Comparison of ENCODE assay signal across 14 cellular contexts in genomic region chr20:9228774-9229450, GRCh38.
A peak's percentile ranks its signal among the peaks of the same experiment; 100 is the strongest.
DNase-seq lines count a peak whose midpoint lies in the region; ATAC-seq and TF ChIP-seq lines count a peak whose summit lies in the region.
"Had no signal": no experiment of that assay in that cellular context is flagged by ENCODE, and none has a peak within 500 bp of the region (broad histone marks: within the 10 kb centered on the region; RNA-seq: fewer than 3 reads in every experiment).

No MANE protein-coding gene starts in this region.

- H2BK120ac ChIP-seq in H9 (ENCODE audit: low read depth, low read length, poor library complexity, severe bottlenecking): no peak overlapping the region

- H2AK5ac ChIP-seq in H9 (ENCODE audit: insufficient read length, low read length): no peak overlapping the region

- no peaks in the 10 kb centered on the region for H3K23me2 ChIP-seq in H9 (ENCODE audit: insufficient read length, low read depth, low read length, poor library complexity, severe bottlenecking)

- no peak overlapping the region for H3K18ac ChIP-seq in H9 (ENCODE audit: insufficient read length, low read depth, low read length)

- no peak overlapping the region for H2BK15ac ChIP-seq in H9 (ENCODE audit: low read depth, low read length)

- H3K9me3 Mint-ChIP-seq in WTC11 (no peaks in the 10 kb centered on the region; the same call in 1 of the 2 replicates), H9 (no peaks in the 10 kb centered on the region)

- TF ChIP-seq CTCF in WTC11 (IDR thresholded peaks at IDR 0.05) (no peak), right atrium auricular region (IDR thresholded peaks at IDR 0.05) (no peak), testis (IDR thresholded peaks at IDR 0.05) (no peak), H9 (conservative IDR thresholded peaks at IDR 0.05) (no peak)

- WGBS in testis, 2 donors: 61 to 79% methylated on average over 5 of the region's 5 CpGs
- no CpG with 5 or more reads among the region's 5 CpGs for WGBS in H9 (ENCODE audit: extremely low coverage, insufficient read length, low lambda C conversion rate)

- H4K5ac ChIP-seq in H9 (ENCODE audit: insufficient read length, low read depth, low read length): no peak overlapping the region

- no peak overlapping the region for H4K8ac ChIP-seq in H9 (replicated peaks; ENCODE audit: insufficient read length, low read depth, low read length)

- no peak for TF ChIP-seq POLR2A in testis (IDR thresholded peaks at IDR 0.05)

- H4K91ac ChIP-seq in H9 (ENCODE audit: insufficient read length, low read depth, low read length): no peak overlapping the region

- H3K27ac ChIP-seq in right atrium auricular region: peak overlapping the region; percentile 3 to 45
- H3K27ac ChIP-seq in testis: no peak overlapping the region
- H3K27ac ChIP-seq in H9 (ENCODE audit: insufficient read length, low read depth, low read length): no peak overlapping the region
- H3K27ac ChIP-seq: BLaER1, PC-9 had no signal

- no peaks in the 10 kb centered on the region for H3K79me2 ChIP-seq in H9 (ENCODE audit: insufficient read depth, low read length)

- no peaks in the 10 kb centered on the region for H3K36me3 ChIP-seq in right atrium auricular region
- no peaks in the 10 kb centered on the region for H3K36me3 ChIP-seq in testis (ENCODE audit: low read depth, missing control alignments)
- H3K36me3 ChIP-seq: BLaER1 had no signal

- no peak overlapping the region for H3K9ac ChIP-seq in H9 (ENCODE audit: extremely low read depth, insufficient read length, low read length)
- H3K9ac ChIP-seq: BLaER1 had no signal

- peak overlapping the region; percentile 9; the same call in 1 of the 2 replicates for H3K27ac Mint-ChIP-seq in WTC11
- H3K27ac Mint-ChIP-seq in H9: no peak overlapping the region; a peak in 1 of 7 replicates
- H3K27ac Mint-ChIP-seq: IgD-negative memory B cell had no signal

- H3K27me3 Mint-ChIP-seq in WTC11 (ENCODE audit: low read depth): no peaks in the 10 kb centered on the region
- H3K27me3 Mint-ChIP-seq in H9 (ENCODE audit: low read depth): no peaks in the 10 kb centered on the region
- H3K27me3 Mint-ChIP-seq: IgD-negative memory B cell had no signal

- DNase-seq in EH (ENCODE audit: low read depth) (peak; percentile 50), WTC11 (ENCODE audit: low spot score) (no peak), right atrium auricular region (ENCODE audit: low spot score) (no peak), testis (peak; percentile 31), H9 (no peak), NCI-H1930 (lab: John Stamatoyannopoulos, UW) (no peak)
- DNase-seq in activated CD4-positive, alpha-beta T cell treated with anti-CD3 and anti-CD28 coated beads for 4 hours: no peak
- DNase-seq: ACHN, NCI-H1092, NCI-H446, PC-9 had no signal

- no peak overlapping the region for H3K14ac ChIP-seq in H9 (ENCODE audit: insufficient read depth, low read length)

- H3K4me1 ChIP-seq in right atrium auricular region (peaks cover 0 to 30% of the 10 kb centered on the region in 2 donors), testis (peaks cover 7% of the 10 kb centered on the region), H9 (ENCODE audit: insufficient read depth, low read length) (peaks cover 3% of the 10 kb centered on the region; the same call in 1 of the 2 replicates)

- H3K4me3 Mint-ChIP-seq in WTC11: no peak overlapping the region
- H3K4me3 Mint-ChIP-seq in H9: no peak overlapping the region
- H3K4me3 Mint-ChIP-seq: IgD-negative memory B cell had no signal

- CTCF ChIA-PET in WTC11 (lab: Charles Lee): no interaction called here

- H3K4me1 Mint-ChIP-seq in WTC11 (peaks cover 12% of the 10 kb centered on the region), H9 (peaks cover 3 to 8% of the 10 kb centered on the region in 2 experiments; a peak in 3 of 4 replicates)
- H3K4me1 Mint-ChIP-seq: IgD-negative memory B cell had no signal

- no peak overlapping the region for H3K23ac ChIP-seq in H9 (ENCODE audit: insufficient read length, low read depth, low read length)

- H2BK5ac ChIP-seq in H9 (ENCODE audit: insufficient read length, low read length): no peak overlapping the region

- intact Hi-C loops in testis (cut with DNase I; ENCODE audit: low total_unique reads): no loop called here

- H3K27me3 ChIP-seq in right atrium auricular region (no peaks in the 10 kb centered on the region), testis (no peaks in the 10 kb centered on the region), H9 (ENCODE audit: insufficient read depth, low read length) (no peaks in the 10 kb centered on the region; the same call in 1 of the 2 replicates)
- H3K27me3 ChIP-seq: BLaER1 had no signal

- no peak overlapping the region for H3K4me2 ChIP-seq in H9 (ENCODE audit: insufficient read depth, insufficient read length, low read length)
- H3K4me2 ChIP-seq: BLaER1, PC-9 had no signal

- H3K4me3 ChIP-seq in right atrium auricular region: no peak overlapping the region
- no peak overlapping the region for H3K4me3 ChIP-seq in testis
- H3K4me3 ChIP-seq: BLaER1, PC-9 had no signal

- no peak overlapping the region for H2AFZ ChIP-seq in H9 (ENCODE audit: low read length)
- H2AFZ ChIP-seq: PC-9 had no signal

- H3K9me3 ChIP-seq in right atrium auricular region (no peaks in the 10 kb centered on the region), testis (no peaks in the 10 kb centered on the region), H9 (ENCODE audit: control insufficient read depth, low read depth, low read length) (no peaks in the 10 kb centered on the region)
- H3K9me3 ChIP-seq: BLaER1 had no signal

- H3K4ac ChIP-seq in H9 (ENCODE audit: low read depth, low read length): no peak overlapping the region

- ATAC-seq in WTC11: no peak
- ATAC-seq: HCT116 had no signal

- no peak overlapping the region for H2BK12ac ChIP-seq in H9 (ENCODE audit: insufficient read length, low read depth, low read length)

- H2BK20ac ChIP-seq in H9 (ENCODE audit: low read depth, low read length, poor library complexity, severe bottlenecking): no peak overlapping the region

- H3T11ph ChIP-seq in H9 (ENCODE audit: low read length): no peak overlapping the region

- POLR2A ChIA-PET in WTC11 (lab: Charles Lee): no interaction called here

- H3K56ac ChIP-seq in H9 (ENCODE audit: insufficient read length, low read depth, low read length): no peak overlapping the region

- no peaks in the 10 kb centered on the region for H3K79me1 ChIP-seq in H9 (ENCODE audit: insufficient read depth, low read depth, low read length, poor library complexity, severe bottlenecking)

- H4K20me1 ChIP-seq in H9 (ENCODE audit: control insufficient read depth, insufficient read depth, insufficient read length): no peaks in the 10 kb centered on the region
- H4K20me1 ChIP-seq: BLaER1 had no signal

- H3K36me3 Mint-ChIP-seq in WTC11: no peaks in the 10 kb centered on the region
- H3K36me3 Mint-ChIP-seq in H9 (ENCODE audit: insufficient read depth in 1 of 3, low read depth in 3 of 3): no peaks in the 10 kb centered on the region; a peak in 1 of 7 replicates
- H3K36me3 Mint-ChIP-seq: IgD-negative memory B cell had no signal

TF ChIP-seq in WTC11, 78 proteins besides CTCF, POLR2A, EP300 and RAD21:
- TF ChIP-seq SMAD4 (CRISPR knock-in tag; IDR thresholded peaks at IDR 0.05): no peak

Comparison
In these comparisons a context has a peak if more than half of its experiments do, and no peak if none do; other contexts are left out.
1. DNase-seq: peak in EH (single experiment) and testis (single experiment); none in WTC11 (single experiment), right atrium auricular region (single experiment), H9 (single experiment), NCI-H1930 (0 of 2) and activated CD4-positive, alpha-beta T cell treated with anti-CD3 and anti-CD28 coated beads for 4 hours (0 of 2).
2. H3K27ac ChIP-seq: peak in right atrium auricular region (2 of 2); none in testis (0 of 2) and H9 (single experiment).